10 cellular contexts compared by ENCODE assay signal in the genomic region with DNA sequence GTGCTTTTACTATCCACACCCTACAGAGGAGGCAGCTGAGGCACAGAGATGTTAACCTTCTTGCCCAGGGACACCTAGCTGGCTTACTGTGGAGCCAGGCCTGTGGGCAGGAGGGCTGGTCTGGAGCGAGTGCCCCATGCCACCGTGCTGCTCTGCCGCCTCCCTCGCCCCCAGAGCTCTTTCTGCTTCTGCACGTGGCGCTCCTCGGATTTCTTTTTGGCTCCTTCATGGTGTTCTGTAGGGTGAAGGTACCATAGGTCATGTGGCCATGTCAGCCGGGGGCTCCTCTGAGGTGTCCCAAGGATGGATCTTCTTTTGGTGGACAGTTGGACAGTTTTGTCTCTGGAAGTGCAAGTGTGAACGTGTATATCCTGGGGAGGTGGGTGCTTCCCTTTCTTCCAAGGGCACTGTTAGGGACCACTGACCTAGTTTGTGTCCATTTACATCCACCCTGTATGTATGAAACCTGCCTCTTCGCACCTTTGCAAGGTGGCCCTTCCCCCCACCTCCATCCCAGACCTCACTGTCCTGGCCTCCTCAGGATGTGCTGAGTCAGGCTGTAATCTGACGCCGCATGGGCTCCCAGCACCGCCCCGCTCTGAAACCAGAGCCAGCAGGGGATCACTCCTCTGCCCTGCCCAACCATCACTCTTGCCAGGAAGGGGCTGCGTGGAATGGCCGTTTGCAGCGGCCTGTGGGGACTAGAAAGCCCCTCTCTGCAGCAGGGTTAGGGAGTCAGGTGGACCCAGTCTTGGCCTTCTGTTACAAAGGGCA. TPM values are rescaled to one million over a fixed set of nuclear protein-coding genes. Genes with fewer than 3 reads are reported as not detected.
DNase-seq lines count a peak whose midpoint lies in the region; ATAC-seq and TF ChIP-seq lines count a peak whose summit lies in the region.
"Had no signal": no experiment of that assay in that cellular context is flagged by ENCODE, and none has a peak within 500 bp of the region (broad histone marks: within the 10 kb centered on the region; RNA-seq: fewer than 3 reads in every experiment).

No MANE protein-coding gene starts in this region.

- no peaks in the 10 kb centered on the region for H3K36me3 ChIP-seq in neural progenitor cell

- H3K27ac Mint-ChIP-seq in neural progenitor cell: peak overlapping the region; percentile 93

- H3K79me2 ChIP-seq in neural progenitor cell (ENCODE audit: low read depth): no peaks in the 10 kb centered on the region

- no peak overlapping the region for H2AFZ ChIP-seq in neural progenitor cell (replicated peaks)

- no peaks in the 10 kb centered on the region for H3K9me3 Mint-ChIP-seq in neural progenitor cell
- H3K9me3 Mint-ChIP-seq: naive B cell had no signal

- H3K9ac ChIP-seq in neural progenitor cell: no peak overlapping the region

- H3F3A ChIP-seq in neural progenitor cell (ENCODE audit: low read depth): peaks cover 4% of the 10 kb centered on the region

- peak overlapping the region; percentile 53 for H3K4me2 ChIP-seq in neural progenitor cell

- ATAC-seq in esophagus mucosa (peak; percentile 53), GM21737 (IDR thresholded peaks at IDR 0.05; ENCODE audit: unreplicated experiment) (no peak)
- ATAC-seq in stimulated activated naive CD8-positive, alpha-beta T cell treated with anti-CD3 and anti-CD28 coated beads, Interleukin-15, Interleukin-2, amounts not matched to agents 100 U/mL and 50 U/mL, for 24 hours: no peak

- DNase-seq in DMS79 (lab: John Stamatoyannopoulos, UW) (peak; percentile 4), NCI-H2227 treated with DMSO at 0.1 percent for 48 hours (lab: John Stamatoyannopoulos, UW) (peak; percentile 43), neural progenitor cell (ENCODE audit: low spot score) (peak; percentile 86), anterior cingulate cortex (lab: John Stamatoyannopoulos, UW) (no peak), superior temporal gyrus (ENCODE audit: extremely low spot score) (no peak)
- no peak for DNase-seq in stimulated activated naive CD8-positive, alpha-beta T cell treated with anti-CD3 and anti-CD28 coated beads, Interleukin-15, Interleukin-2, amounts not matched to agents 100 U/mL and 50 U/mL, for 24 hours
- DNase-seq: naive B cell had no signal

- no peak overlapping the region for H3K4me3 ChIP-seq in neural progenitor cell

- peaks cover 19% of the 10 kb centered on the region for H3K4me1 Mint-ChIP-seq in neural progenitor cell

- no peaks in the 10 kb centered on the region for H3K9me3 ChIP-seq in neural progenitor cell (ENCODE audit: low read depth)

- no peaks in the 10 kb centered on the region for H4K20me1 ChIP-seq in neural progenitor cell (ENCODE audit: low read depth)

- TF ChIP-seq CTCF in neural progenitor cell (IDR thresholded peaks at IDR 0.05): no peak

- H3K27me3 Mint-ChIP-seq in neural progenitor cell (ENCODE audit: insufficient read depth, low read depth): no peaks in the 10 kb centered on the region
- H3K27me3 Mint-ChIP-seq: naive B cell had no signal

- no peak overlapping the region for H3K27ac ChIP-seq in neural progenitor cell

- H3K4me1 ChIP-seq in neural progenitor cell: peaks cover 15% of the 10 kb centered on the region

- H3K36me3 Mint-ChIP-seq in neural progenitor cell: peaks cover 7% of the 10 kb centered on the region

- no peaks in the 10 kb centered on the region for H3K27me3 ChIP-seq in neural progenitor cell

- H3K4me3 Mint-ChIP-seq in neural progenitor cell: no peak overlapping the region
- H3K4me3 Mint-ChIP-seq: naive B cell had no signal

RNA-seq across cellular contexts. Expression of a gene that starts 31.7 kb away (rescaled TPM):
- total RNA-seq in esophagus mucosa: 27.8 TPM
- total RNA-seq in neural progenitor cell (ENCODE audit: low replicate concordance): 15.2 and 18.7 TPM in 2 replicates

RNA-seq across cellular contexts. Expression of a gene that starts 43.7 kb away (rescaled TPM):
- total RNA-seq in esophagus mucosa (66.5 TPM), neural progenitor cell (ENCODE audit: low replicate concordance) (36.6 and 61.8 TPM in 2 replicates)

RNA-seq across cellular contexts. Expression of a gene that starts 44.1 kb away (rescaled TPM):
- 39.2 TPM for total RNA-seq in esophagus mucosa
- 106 and 114 TPM in 2 replicates for total RNA-seq in neural progenitor cell (ENCODE audit: low replicate concordance)

RNA-seq across cellular contexts. Expression of a gene that starts 48.2 kb away (rescaled TPM):
- total RNA-seq in esophagus mucosa (0.08 TPM), neural progenitor cell (ENCODE audit: low replicate concordance) (1.3 TPM in 1 of 2 replicates, not detected in the other)
- total RNA-seq: T-helper 2 cell treated with Interferon-gamma antibody and Interleukin-4, amounts not matched to agents 100 ng/mL and 5 ng/mL, for 36 hours had no signal

Comparison
In these comparisons a context has a peak if more than half of its experiments do, and no peak if none do; other contexts are left out.
1. DNase-seq: peak in DMS79 (single experiment), NCI-H2227 treated with DMSO at 0.1 percent for 48 hours (single experiment) and neural progenitor cell (single experiment); none in anterior cingulate cortex (0 of 58), stimulated activated naive CD8-positive, alpha-beta T cell treated with anti-CD3 and anti-CD28 coated beads, Interleukin-15, Interleukin-2, amounts not matched to agents 100 U/mL and 50 U/mL, for 24 hours (single experiment) and superior temporal gyrus (single experiment).